Comparison of ENCODE assay signal across 2 cellular contexts in genomic region chrX:41389311-41389888, GRCh38.
TF ChIP-seq lines count a peak whose summit lies in the region.

No MANE protein-coding gene starts in this region.

TF ChIP-seq in IMR-90, 13 proteins besides CTCF, POLR2A, EP300 and RAD21:
- TF ChIP-seq NFE2L2 (IDR thresholded peaks at IDR 0.05; ENCODE audit: low read depth, low read length) (no peak), RCOR1 (IDR thresholded peaks at IDR 0.05; ENCODE audit: insufficient replicate concordance, low read length) (no peak), USF2 (IDR thresholded peaks at IDR 0.05; ENCODE audit: low read depth, low read length) (no peak), MAZ (IDR thresholded peaks at IDR 0.05; ENCODE audit: borderline replicate concordance, low read depth, low read length) (no peak), CHD1 (IDR thresholded peaks at IDR 0.05; ENCODE audit: low read depth, low read length) (no peak), FOS (IDR thresholded peaks at IDR 0.05; ENCODE audit: low read depth, low read length) (no peak), RFX5 (IDR thresholded peaks at IDR 0.05; ENCODE audit: low read depth, low read length) (no peak), MXI1 (IDR thresholded peaks at IDR 0.05; ENCODE audit: borderline replicate concordance, low read depth, low read length) (no peak), CEBPB (IDR thresholded peaks at IDR 0.05; ENCODE audit: low read depth, low read length) (no peak), ELK1 (IDR thresholded peaks at IDR 0.05; ENCODE audit: borderline replicate concordance, low read depth, low read length) (no peak), SMC3 (IDR thresholded peaks at IDR 0.05; ENCODE audit: low read depth, low read length) (no peak), BHLHE40 (IDR thresholded peaks at IDR 0.05; ENCODE audit: low read depth, low read length) (no peak), MAFK (IDR thresholded peaks at IDR 0.05; ENCODE audit: low read depth, low read length) (no peak)

TF ChIP-seq in liver, 16 proteins besides CTCF, POLR2A, EP300 and RAD21:
- TF ChIP-seq EGR1 (IDR thresholded peaks at IDR 0.05; ENCODE audit: low read depth in 2 of 2): peak in 1 of 2 donors; percentile 10
- TF ChIP-seq JUND (IDR thresholded peaks at IDR 0.05): no peak
- peak; percentile 83 to 84 for TF ChIP-seq HNF4A (conservative IDR thresholded peaks at IDR 0.05)
- peak; percentile 64 for TF ChIP-seq SP1 (IDR thresholded peaks at IDR 0.05)
- TF ChIP-seq NR2F2 (IDR thresholded peaks at IDR 0.05): peak; percentile 18
- TF ChIP-seq YY1 (IDR thresholded peaks at IDR 0.05): peak; percentile 91
- peak; percentile 17 for TF ChIP-seq ZBTB33 (IDR thresholded peaks at IDR 0.05)
- TF ChIP-seq ATF3 (IDR thresholded peaks at IDR 0.05): no peak
- no peak for TF ChIP-seq FOXA2 (IDR thresholded peaks at IDR 0.05)
- no peak for TF ChIP-seq TAF1 (conservative IDR thresholded peaks at IDR 0.05)
- TF ChIP-seq HNF4G (IDR thresholded peaks at IDR 0.05): peak; percentile 83
- peak in 1 of 2 donors; percentile 68 for TF ChIP-seq RXRA (IDR thresholded peaks at IDR 0.05)
- TF ChIP-seq GABPA (IDR thresholded peaks at IDR 0.05 in 1 of 2, conservative IDR thresholded peaks at IDR 0.05 in 1 of 2): peak; percentile 53 to 79
- TF ChIP-seq FOXA1 (IDR thresholded peaks at IDR 0.05): no peak
- peak; percentile 52 for TF ChIP-seq MAX (IDR thresholded peaks at IDR 0.05)
- TF ChIP-seq REST (IDR thresholded peaks at IDR 0.05): peak; percentile 50
TF ChIP-seq in liver: peak in this region for 11.
